Comparison of ENCODE assay signal across 21 cellular contexts in the genomic region with DNA sequence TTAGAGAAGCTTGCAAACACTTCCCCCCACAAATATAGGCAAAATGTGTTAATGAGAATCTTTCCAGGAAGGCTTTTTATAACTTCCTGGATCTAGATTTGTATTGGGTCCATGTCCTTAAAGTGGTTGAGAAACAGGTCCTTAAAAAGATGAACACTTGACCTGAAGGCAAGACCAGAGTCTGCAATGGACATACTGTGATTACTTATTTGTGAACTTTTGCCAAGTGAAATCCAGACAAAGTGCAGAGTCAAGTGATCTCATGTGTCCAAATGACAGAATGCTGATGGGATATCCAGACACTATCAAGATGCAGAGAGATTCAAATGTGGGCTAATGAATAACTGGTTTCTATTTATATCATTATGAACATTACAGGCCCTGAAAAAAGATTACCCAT. TPM values are rescaled to one million over a fixed set of nuclear protein-coding genes. Genes with fewer than 3 reads are reported as not detected.
"Had no signal": no experiment of that assay in that cellular context is flagged by ENCODE, and none has a peak within 500 bp of the region (broad histone marks: within the 10 kb centered on the region; RNA-seq: fewer than 3 reads in every experiment).

No MANE protein-coding gene starts in this region.

- H3K36me3 Mint-ChIP-seq: activated naive CD8-positive, alpha-beta T cell treated with anti-CD3 and anti-CD28 coated beads, Interleukin-2, amount 10 ng/mL, durations not matched to agents 7 days and 5 days had no signal

- ATAC-seq: activated CD4-positive, alpha-beta T cell treated with anti-CD3 and anti-CD28 coated beads for 36 hours; stimulated activated naive CD8-positive, alpha-beta T cell treated with anti-CD3 and anti-CD28 coated beads, Interleukin-15, Interleukin-2, amounts not matched to agents 100 U/mL and 50 U/mL, for 24 hours; T-helper 17 cell had no signal

- H3K9ac ChIP-seq: parathyroid adenoma had no signal

- H3K27ac ChIP-seq: breast epithelium, colonic mucosa, esophagus squamous epithelium, gastrocnemius medialis, parathyroid adenoma had no signal

- H3K4me1 Mint-ChIP-seq: activated B cell treated with CpG ODN at 0.5 μM for 24 hours; activated CD4-positive, alpha-beta T cell treated with anti-CD3 and anti-CD28 coated beads for 36 hours; memory B cell; nephron progenitor cell had no signal

- H3K36me3 ChIP-seq: breast epithelium, colonic mucosa, esophagus squamous epithelium, gastrocnemius medialis had no signal

- H3K9me3 ChIP-seq: colonic mucosa, gastrocnemius medialis had no signal

- H3K4me1 ChIP-seq: breast epithelium, colonic mucosa, gastrocnemius medialis, parathyroid adenoma had no signal

- H3K9me3 Mint-ChIP-seq: activated B cell treated with CpG ODN at 0.5 μM for 24 hours; activated naive CD4-positive, alpha-beta T cell treated with anti-CD3 and anti-CD28 coated beads for 36 hours had no signal

- H3K4me3 ChIP-seq: breast epithelium, colonic mucosa, esophagus squamous epithelium, gastrocnemius medialis had no signal

- H3K27ac Mint-ChIP-seq: activated B cell treated with CpG ODN at 0.5 μM for 24 hours; activated CD4-positive, alpha-beta T cell treated with anti-CD3 and anti-CD28 coated beads for 36 hours; activated naive CD4-positive, alpha-beta T cell treated with anti-CD3 and anti-CD28 coated beads for 36 hours; activated naive CD8-positive, alpha-beta T cell treated with anti-CD3 and anti-CD28 coated beads, Interleukin-2, amount 10 ng/mL, durations not matched to agents 7 days and 5 days; memory B cell; nephron progenitor cell; T-helper 17 cell had no signal

- H3K27me3 Mint-ChIP-seq: activated naive CD8-positive, alpha-beta T cell treated with anti-CD3 and anti-CD28 coated beads, Interleukin-2, amount 10 ng/mL, durations not matched to agents 7 days and 5 days had no signal

- DNase-seq: activated B cell treated with CpG ODN at 0.5 μM for 24 hours; activated CD4-positive, alpha-beta T cell treated with anti-CD3 and anti-CD28 coated beads for 36 hours; activated CD4-positive, alpha-beta T cell treated with anti-CD3 and anti-CD28 coated beads, Interleukin-2, amount 50 U/mL, for 4 hours; activated effector memory CD4-positive, alpha-beta T cell treated with Interleukin-2 at 50 U/mL for 16 hours; activated naive CD4-positive, alpha-beta T cell treated with anti-CD3 and anti-CD28 coated beads for 36 hours; activated naive CD8-positive, alpha-beta T cell treated with anti-CD3 and anti-CD28 coated beads, Interleukin-2, amount 10 ng/mL, durations not matched to agents 7 days and 5 days; activated T-cell treated with anti-CD3 and anti-CD28 coated beads, Interleukin-2, amount 50 U/mL, for 48 hours; amniotic stem cell; colonic mucosa; esophagus squamous epithelium; gastrocnemius medialis; hypothalamus; nephron progenitor cell; stimulated activated CD4-positive, alpha-beta T cell treated with anti-CD3 and anti-CD28 coated beads, Interleukin-12 subunit alpha, Interleukin-12 subunit beta, amount 100 ng/mL, for 4 hours; stimulated activated CD4-positive, alpha-beta T cell treated with anti-CD3 and anti-CD28 coated beads, Interleukin-4, amount 100 ng/mL, for 4 hours; stimulated activated naive CD8-positive, alpha-beta T cell treated with anti-CD3 and anti-CD28 coated beads, Interleukin-15, Interleukin-2, amounts not matched to agents 100 U/mL and 50 U/mL, for 24 hours; SW 1271; T-helper 17 cell had no signal

- H3K4me3 Mint-ChIP-seq: activated B cell treated with CpG ODN at 0.5 μM for 24 hours; activated CD4-positive, alpha-beta T cell treated with anti-CD3 and anti-CD28 coated beads for 36 hours; activated naive CD4-positive, alpha-beta T cell treated with anti-CD3 and anti-CD28 coated beads for 36 hours; activated naive CD8-positive, alpha-beta T cell treated with anti-CD3 and anti-CD28 coated beads, Interleukin-2, amount 10 ng/mL, durations not matched to agents 7 days and 5 days; memory B cell; nephron progenitor cell; T-helper 17 cell had no signal

- H2AFZ ChIP-seq: parathyroid adenoma had no signal

- H3K79me2 ChIP-seq: parathyroid adenoma had no signal

- H3K27me3 ChIP-seq: breast epithelium, colonic mucosa, esophagus squamous epithelium, gastrocnemius medialis had no signal

RNA-seq across cellular contexts. Expression of gene FRMD4B, which starts 43.8 kb away (rescaled TPM):
- total RNA-seq: activated B cell treated with CpG ODN at 0.5 μM for 24 hours had no signal
